In genomic region chr12:49505672-49506071, GRCh38 we compare ENCODE assay signal across 31 cellular contexts. TPM values are rescaled to one million over a fixed set of nuclear protein-coding genes. Genes with fewer than 3 reads are reported as not detected.
DNase-seq lines count a peak whose midpoint lies in the region; ATAC-seq, FAIRE-seq and TF ChIP-seq lines count a peak whose summit lies in the region.
"Had no signal": no experiment of that assay in that cellular context is flagged by ENCODE, and none has a peak within 500 bp of the region (broad histone marks: within the 10 kb centered on the region; RNA-seq: fewer than 3 reads in every experiment).

No MANE protein-coding gene starts in this region.

- no peaks in the 10 kb centered on the region for H3K27me3 ChIP-seq in IMR-90 (ENCODE audit: control insufficient read depth, insufficient read depth, low read length)
- no peaks in the 10 kb centered on the region for H3K27me3 ChIP-seq in adipocyte (replicated peaks; ENCODE audit: control insufficient read depth, insufficient read depth, low read length)
- H3K27me3 ChIP-seq in fibroblast of lung (ENCODE audit: control insufficient read depth, insufficient read depth, low read length) = no peaks in the 10 kb centered on the region
- H3K27me3 ChIP-seq: body of pancreas, gastroesophageal sphincter, hepatocyte had no signal

- H4K20me1 ChIP-seq in IMR-90 (ENCODE audit: insufficient read depth, low read length) (no peaks in the 10 kb centered on the region), fibroblast of lung (ENCODE audit: control insufficient read depth, extremely low read depth, insufficient read depth, low read length) (no peaks in the 10 kb centered on the region)

- no TSS peak for BruUV-seq in IMR-90 (replicated peaks; lab: Mats Ljungman, UMichigan)

- no peak for TF ChIP-seq POLR2A in A549 (IDR thresholded peaks at IDR 0.05; ENCODE audit: low read length)
- no peak for TF ChIP-seq POLR2A in IMR-90 (IDR thresholded peaks at IDR 0.05; ENCODE audit: low read depth, low read length)

- H3K79me1 ChIP-seq in IMR-90 (ENCODE audit: low read depth in 1 of 2, low read length in 2 of 2) = peaks cover 0 to 44% of the 10 kb centered on the region in 2 experiments; a peak in 2 of 4 replicates

- H3K23ac ChIP-seq in IMR-90 (ENCODE audit: low read depth, low read length) = no peak overlapping the region

- H2BK20ac ChIP-seq in IMR-90 (ENCODE audit: low read depth, low read length) = no peak overlapping the region

- H3K4me2 ChIP-seq in A549 = peak overlapping the region; percentile 72; the same call in 2 of the 3 replicates
- H3K4me2 ChIP-seq in IMR-90 (ENCODE audit: low read depth, low read length) = no peak overlapping the region
- no peak overlapping the region for H3K4me2 ChIP-seq in fibroblast of lung (ENCODE audit: extremely low read depth, insufficient read depth, low read length)
- H3K4me2 ChIP-seq: hepatocyte had no signal

- POLR2A ChIA-PET in A549 (lab: Yijun Ruan, JAX) = interaction anchor here (0.6 to 1.2 kb wide), 2 partner anchors 8 to 139 kb away, joined by 4 to 10 read pairs; partner anchors contain the start of gene SPATS2
- POLR2A ChIA-PET in IMR-90 (lab: Charles Lee; ENCODE audit: unreplicated experiment) = no interaction called here

- no peak for TF ChIP-seq EP300 in A549 (IDR thresholded peaks at IDR 0.05)

- H3K56ac ChIP-seq in IMR-90 (ENCODE audit: extremely low read depth, insufficient read depth, low read length) = no peak overlapping the region; the same call in 1 of the 2 replicates

- H4K8ac ChIP-seq in IMR-90 (ENCODE audit: low read depth in 2 of 2, low read length in 2 of 2) = peak overlapping the region; percentile 92 to 95; a peak in 2 of 4 replicates

- peak overlapping the region; percentile 23; the same call in 1 of the 2 replicates for H2AK5ac ChIP-seq in IMR-90 (ENCODE audit: low read depth, low read length)

- TF ChIP-seq RAD21 in A549 (conservative IDR thresholded peaks at IDR 0.05 in 1 of 2, IDR thresholded peaks at IDR 0.05 in 1 of 2) (no peak), IMR-90 (IDR thresholded peaks at IDR 0.05; ENCODE audit: low read length) (no peak)

- H2AK9ac ChIP-seq in IMR-90 (replicated peaks; ENCODE audit: low read depth, low read length, poor library complexity) = no peak overlapping the region

- H3K27ac ChIP-seq in A549 (peak overlapping the region; percentile 84 to 88), IMR-90 (ENCODE audit: insufficient read depth, low read length) (no peak overlapping the region), fibroblast of lung (ENCODE audit: insufficient read depth, low read length) (no peak overlapping the region)
- H3K27ac ChIP-seq: body of pancreas, gastroesophageal sphincter, hepatocyte, left ventricle myocardium inferior, WERI-Rb-1 had no signal

- peaks cover 5% of the 10 kb centered on the region for H3K36me3 ChIP-seq in IMR-90 (ENCODE audit: control insufficient read depth, insufficient read depth, low read length)
- H3K36me3 ChIP-seq in adipocyte (ENCODE audit: control insufficient read depth, insufficient read depth, low read length, severe bottlenecking) = peaks cover 4% of the 10 kb centered on the region
- H3K36me3 ChIP-seq in fibroblast of lung (ENCODE audit: control insufficient read depth, insufficient read depth, low read length) = peaks cover 2% of the 10 kb centered on the region

- intact Hi-C loops in IMR-90 (cut with micrococcal nuclease) = no loop called here

- no peak overlapping the region for H3K18ac ChIP-seq in IMR-90 (ENCODE audit: low read depth, low read length)

- H3K9me3 ChIP-seq in A549 (no peaks in the 10 kb centered on the region), IMR-90 (ENCODE audit: control insufficient read depth, insufficient read depth, low read length) (no peaks in the 10 kb centered on the region; the same call in 1 of the 2 replicates), adipocyte (ENCODE audit: control insufficient read depth, low read length) (no peaks in the 10 kb centered on the region), fibroblast of lung (ENCODE audit: control insufficient read depth, insufficient read depth, low read depth, low read length) (no peaks in the 10 kb centered on the region)
- H3K9me3 ChIP-seq: body of pancreas, gastroesophageal sphincter, left ventricle myocardium inferior had no signal

- peak overlapping the region; percentile 54; the same call in 1 of the 2 replicates for H4K91ac ChIP-seq in IMR-90 (ENCODE audit: insufficient read depth, low read depth, low read length)

- in situ Hi-C loops in IMR-90 (cut with MboI; ENCODE audit: low sequenced_read_pairs) = loop anchor here (5.0 kb wide), 1 partner anchor 143 kb away; no protein-coding TSS in a partner anchor

- H3K4me3 ChIP-seq in A549 (no peak overlapping the region), IMR-90 (ENCODE audit: insufficient read depth, low read depth, low read length) (no peak overlapping the region), adipocyte (ENCODE audit: low read length) (no peak overlapping the region), fibroblast of lung (replicated peaks in 1 of 4; ENCODE audit: control extremely low read depth in 1 of 4, insufficient read depth in 1 of 4, low read depth in 3 of 4, low read length in 4 of 4) (no peak overlapping the region)
- H3K4me3 ChIP-seq: body of pancreas, gastroesophageal sphincter, hepatocyte, left ventricle myocardium inferior had no signal

- H3K9ac ChIP-seq in IMR-90 (ENCODE audit: low read depth, low read length) (no peak overlapping the region), adipocyte (ENCODE audit: low read length) (no peak overlapping the region), fibroblast of lung (ENCODE audit: insufficient read depth, low read length) (no peak overlapping the region)

- no peak overlapping the region for H4K5ac ChIP-seq in IMR-90 (ENCODE audit: low read depth, low read length)

- dilution Hi-C loops in IMR-90 (cut with HindIII; ENCODE audit: low sequenced_read_pairs, unreplicated experiment) = loop anchor here (25.0 kb wide), 1 partner anchor 143 kb away; the partner anchor contains the start of gene SPATS2

- FAIRE-seq in A549 (lab: Jason Lieb, UNC) = peak; percentile 36
- FAIRE-seq: urothelium cell line had no signal

- no peaks in the 10 kb centered on the region for H3K79me2 ChIP-seq in fibroblast of lung (ENCODE audit: control insufficient read depth, insufficient read depth, low read length)
- H3K79me2 ChIP-seq: hepatocyte had no signal

- H3K14ac ChIP-seq in IMR-90 (replicated peaks; ENCODE audit: low read depth, low read length) = no peak overlapping the region

- H2BK5ac ChIP-seq in IMR-90 (ENCODE audit: low read depth, low read length, poor library complexity, severe bottlenecking) = peak overlapping the region; percentile 92

- peak overlapping the region; percentile 57; the same call in 1 of the 2 replicates for H2BK120ac ChIP-seq in IMR-90 (ENCODE audit: low read depth, low read length)

- ATAC-seq in A549 (no peak), IMR-90 (ENCODE audit: low read depth) (no peak)
- ATAC-seq: activated naive CD8-positive, alpha-beta T cell treated with anti-CD3 and anti-CD28 coated beads, Interleukin-2, amount 50 U/mL, for 24 hours; body of pancreas; CD8-positive, alpha-beta T cell; esophagus mucosa; gastroesophageal sphincter; naive thymus-derived CD4-positive, alpha-beta T cell had no signal

- DNase-seq in A549 (ENCODE audit: low read depth in 1 of 2, low spot score in 1 of 2) (no peak), IMR-90 (peak; percentile 62), adipocyte (ENCODE audit: low read depth) (peak; percentile 18), fibroblast of lung (ENCODE audit: low read depth in 2 of 2) (peak; percentile 39 to 43), GM10266 (ENCODE audit: extremely low spot score) (no peak), NCI-H748 treated with DMSO at 0.1 percent for 48 hours (lab: John Stamatoyannopoulos, UW) (no peak), NCI-H1436 treated with DMSO at 0.1 percent for 48 hours (lab: John Stamatoyannopoulos, UW) (no peak), SHP77 treated with DMSO at 0.1 percent for 48 hours (lab: John Stamatoyannopoulos, UW) (no peak)
- DNase-seq: 8988T; activated CD4-positive, alpha-beta T cell treated with anti-CD3 and anti-CD28 coated beads for 48 hours; activated gamma-delta T cell treated with Interleukin-2 at 50 U/mL for 16 hours; activated naive CD8-positive, alpha-beta T cell treated with anti-CD3 and anti-CD28 coated beads, Interleukin-2, amount 50 U/mL, for 24 hours; activated T-cell treated with anti-CD3 and anti-CD28 coated beads, Interleukin-2, amount 50 U/mL, for 1 hour; body of pancreas; CD8-positive, alpha-beta T cell; DMS 273 treated with DMSO at 0.1 percent for 48 hours; effector CD4-positive, alpha-beta T cell; left ventricle myocardium inferior; naive thymus-derived CD4-positive, alpha-beta T cell; NCI-H1417; NCI-H2081; NCI-H2227 treated with DMSO at 0.1 percent for 48 hours; nucleus accumbens; stimulated activated CD4-positive, alpha-beta T cell treated with anti-CD3 and anti-CD28 coated beads, Interleukin-15, amount 100 ng/mL, for 24 hours; stimulated activated naive CD4-positive, alpha-beta T cell treated with Interleukin-2 at 50 U/mL for 16 hours; T-helper 2 cell; WERI-Rb-1 had no signal

- H3K4ac ChIP-seq in IMR-90 (ENCODE audit: low read depth, low read length) = no peak overlapping the region

- no peak overlapping the region for H2AFZ ChIP-seq in IMR-90 (replicated peaks; ENCODE audit: low read length, poor library complexity)
- H2AFZ ChIP-seq in fibroblast of lung (ENCODE audit: low read length) = no peak overlapping the region
- H2AFZ ChIP-seq: hepatocyte had no signal

- H3K9me1 ChIP-seq in IMR-90 (ENCODE audit: insufficient read depth, low read length) = peaks cover 6% of the 10 kb centered on the region; the same call in 1 of the 2 replicates

- TF ChIP-seq CTCF in A549 (IDR thresholded peaks at IDR 0.05) = no peak
- TF ChIP-seq CTCF in IMR-90 (conservative IDR thresholded peaks at IDR 0.05; ENCODE audit: low read depth, low read length) = no peak
- no peak for TF ChIP-seq CTCF in fibroblast of lung (conservative IDR thresholded peaks at IDR 0.05 in 1 of 2, IDR thresholded peaks at IDR 0.05 in 1 of 2; ENCODE audit: low read depth in 1 of 2, low read length in 2 of 2)
- no peak for TF ChIP-seq CTCF in GM10266 (IDR thresholded peaks at IDR 0.05; ENCODE audit: control insufficient read depth, insufficient read depth, low read depth, missing control alignments)

- CTCF ChIA-PET in A549 (lab: Yijun Ruan, JAX) (interaction anchor here (1.1 to 19.2 kb wide), 8 partner anchors 8 to 174 kb away, joined by 3 to 484 read pairs (median 16); partner anchors contain the start of genes DNAJC22 and SPATS2), IMR-90 (lab: Yijun Ruan, JAX) (interaction anchor here (0.6 kb wide), 1 partner anchor 163 kb away, joined by 3 read pairs; no protein-coding TSS in a partner anchor)

- peak overlapping the region; percentile 79; the same call in 1 of the 3 replicates for H2BK15ac ChIP-seq in IMR-90 (ENCODE audit: low read depth, low read length)

- H3K4me1 ChIP-seq in A549 (peaks cover 73% of the 10 kb centered on the region), IMR-90 (ENCODE audit: control insufficient read depth, insufficient read depth, low read length) (peaks cover 5% of the 10 kb centered on the region), adipocyte (ENCODE audit: control insufficient read depth, insufficient read depth, low read length) (peaks cover 3% of the 10 kb centered on the region), fibroblast of lung (ENCODE audit: control insufficient read depth, extremely low read depth, insufficient read depth, low read length) (peaks cover 2% of the 10 kb centered on the region)
- H3K4me1 ChIP-seq: body of pancreas had no signal

RNA-seq across cellular contexts. Expression of gene KCNH3, which starts 33.2 kb away (rescaled TPM):
- polyA plus RNA-seq in A549 (2011; rRNA removed) (1.0 and 1.2 TPM in 2 replicates), A549 (2017; fragmentation: RNase III; extraction: RNeasy Plus Mini Kit Qiagen cat#74134 plus additional on column Dnase treatment) (1.7 to 2.2 TPM (median 1.8 TPM) in 3 replicates), IMR-90 (2012; rRNA removed) (0.10 and 0.20 TPM in 2 replicates), fibroblast of lung (0.05 and 0.09 TPM in 2 replicates)
- polyA plus RNA-seq in A549 (2012; cell fraction: cytosol; rRNA removed) = 2.1 and 3.0 TPM in 2 replicates
- polyA plus RNA-seq in A549 (2012; cell fraction: nucleus; rRNA removed) = 7.1 and 12.6 TPM in 2 replicates
- polyA minus RNA-seq in A549 (2011; rRNA and poly(A)+ RNA removed) = 0.70 and 0.88 TPM in 2 replicates
- total RNA-seq in IMR-90 (2012; rRNA removed) (0.28 TPM in 1 of 2 replicates, not detected in the other), fibroblast of lung (0.17 and 0.26 TPM in 2 replicates)
- 0.05 and 0.09 TPM in 2 replicates for polyA plus RNA-seq in IMR-90 (2012; cell fraction: cytosol; rRNA removed)
- polyA plus RNA-seq in IMR-90 (2012; cell fraction: nucleus; rRNA removed; ENCODE audit: low replicate concordance) = 0.49 and 1.6 TPM in 2 replicates
- 0.05 and 0.20 TPM in 2 replicates for polyA plus RNA-seq in fibroblast of lung (2012)
- not detected in 2 replicates for polyA minus RNA-seq in fibroblast of lung (ENCODE audit: low replicate concordance)
- total RNA-seq: esophagus mucosa had no signal

Comparison
In these comparisons a context has a peak if more than half of its experiments do, and no peak if none do; other contexts are left out.
1. DNase-seq: peak in IMR-90 (single experiment), adipocyte (single experiment) and fibroblast of lung (2 of 2); none in A549 (0 of 2), GM10266 (single experiment), NCI-H748 treated with DMSO at 0.1 percent for 48 hours (single experiment), NCI-H1436 treated with DMSO at 0.1 percent for 48 hours (single experiment) and SHP77 treated with DMSO at 0.1 percent for 48 hours (single experiment).
2. H3K27ac ChIP-seq: peak in A549 (2 of 2); none in IMR-90 (single experiment) and fibroblast of lung (single experiment).